Comparison of ENCODE assay signal across 9 cellular contexts in genomic region chr9:21993893-21994525, GRCh38. TPM values are rescaled to one million over a fixed set of nuclear protein-coding genes. Genes with fewer than 3 reads are reported as not detected.
DNase-seq lines count a peak whose midpoint lies in the region; ATAC-seq and TF ChIP-seq lines count a peak whose summit lies in the region.
"Had no signal": no experiment of that assay in that cellular context is flagged by ENCODE, and none has a peak within 500 bp of the region (broad histone marks: within the 10 kb centered on the region; RNA-seq: fewer than 3 reads in every experiment).

CDKN2A (minus strand) TSS chr9:21994392.

- H3K27me3 Mint-ChIP-seq in activated T-helper 1 cell treated with anti-CD3 and anti-CD28 coated beads, Interleukin-12 subunit alpha, Interleukin-12 subunit beta, Interleukin-2, Interleukin-4 antibody, amounts not matched to agents 30 ng/mL and 10 ng/mL and 1 ng/mL, durations not matched to agents 14 hours and 24 hours and 36 hours (ENCODE audit: insufficient read depth), result peaks cover 49% of the 10 kb centered on the region

- peaks cover 54% of the 10 kb centered on the region for H3K4me1 Mint-ChIP-seq in activated T-helper 1 cell treated with anti-CD3 and anti-CD28 coated beads, Interleukin-12 subunit alpha, Interleukin-12 subunit beta, Interleukin-2, Interleukin-4 antibody, amounts not matched to agents 30 ng/mL and 10 ng/mL and 1 ng/mL, durations not matched to agents 14 hours and 24 hours and 36 hours (ENCODE audit: low read depth)

- H3K27ac Mint-ChIP-seq in activated T-helper 1 cell treated with anti-CD3 and anti-CD28 coated beads, Interleukin-12 subunit alpha, Interleukin-12 subunit beta, Interleukin-2, Interleukin-4 antibody, amounts not matched to agents 30 ng/mL and 10 ng/mL and 1 ng/mL, durations not matched to agents 14 hours and 24 hours and 36 hours, result peak within 1 kb of the TSS; percentile 97

- peaks cover 7% of the 10 kb centered on the region for H3K9me3 Mint-ChIP-seq in activated T-helper 1 cell treated with anti-CD3 and anti-CD28 coated beads, Interleukin-12 subunit alpha, Interleukin-12 subunit beta, Interleukin-2, Interleukin-4 antibody, amounts not matched to agents 30 ng/mL and 10 ng/mL and 1 ng/mL, durations not matched to agents 14 hours and 24 hours and 36 hours

- no peak for DNase-seq in AG09319 (ENCODE audit: extremely low read depth, low read depth)
- peak; percentile 75 for DNase-seq in NCI-H774 (lab: John Stamatoyannopoulos, UW)
- peak; percentile 53 for DNase-seq in activated T-helper 1 cell treated with anti-CD3 and anti-CD28 coated beads, Interleukin-12 subunit alpha, Interleukin-12 subunit beta, Interleukin-2, Interleukin-4 antibody, amounts not matched to agents 30 ng/mL and 10 ng/mL and 1 ng/mL, durations not matched to agents 14 hours and 24 hours and 36 hours (ENCODE audit: low spot score)
- DNase-seq in glomerular endothelial cell (ENCODE audit: extremely low read depth, low read depth, low spot score), result no peak
- peak; percentile 83 for DNase-seq in posterior vena cava (ENCODE audit: low spot score)
- no peak for DNase-seq in SW 1271 (lab: John Stamatoyannopoulos, UW)

- H3K4me3 Mint-ChIP-seq in activated T-helper 1 cell treated with anti-CD3 and anti-CD28 coated beads, Interleukin-12 subunit alpha, Interleukin-12 subunit beta, Interleukin-2, Interleukin-4 antibody, amounts not matched to agents 30 ng/mL and 10 ng/mL and 1 ng/mL, durations not matched to agents 14 hours and 24 hours and 36 hours, result peak within 1 kb of the TSS; percentile 94

- peak; percentile 68 for TF ChIP-seq POLR2A in GM18526 (IDR thresholded peaks at IDR 0.05; ENCODE audit: extremely low read depth, insufficient read length)

- intact Hi-C loops in activated T-helper 1 cell treated with anti-CD3 and anti-CD28 coated beads, Interleukin-12 subunit alpha, Interleukin-12 subunit beta, Interleukin-2, Interleukin-4 antibody, amounts not matched to agents 30 ng/mL and 10 ng/mL and 1 ng/mL, durations not matched to agents 14 hours and 24 hours and 36 hours (cut with micrococcal nuclease), result loop anchor here (1.0 kb wide), 1 partner anchor 14 kb away; no protein-coding TSS in a partner anchor
- intact Hi-C loops in posterior vena cava (cut with DNase I), result loop anchor here (10.0 kb wide), 2 partner anchors 179 to 189 kb away; partner anchors contain the start of gene MTAP (in 1 of the 2)

- ATAC-seq in HG03025 (IDR thresholded peaks at IDR 0.05; ENCODE audit: low FRiP score, unreplicated experiment), result peak; percentile 35
- ATAC-seq: K562 had no signal

- TF ChIP-seq CTCF in AG09319 (IDR thresholded peaks at IDR 0.05; ENCODE audit: low read depth, low read length), result peak; percentile 9; the same call in 1 of the 2 replicates

- peaks cover 31% of the 10 kb centered on the region for H3K36me3 Mint-ChIP-seq in activated T-helper 1 cell treated with anti-CD3 and anti-CD28 coated beads, Interleukin-12 subunit alpha, Interleukin-12 subunit beta, Interleukin-2, Interleukin-4 antibody, amounts not matched to agents 30 ng/mL and 10 ng/mL and 1 ng/mL, durations not matched to agents 14 hours and 24 hours and 36 hours (ENCODE audit: low read depth)

RNA-seq across cellular contexts. Expression of gene CDKN2A, which starts in this region (rescaled TPM):
- 5.0 and 5.4 TPM in 2 replicates for total RNA-seq in activated T-helper 1 cell treated with anti-CD3 and anti-CD28 coated beads, Interleukin-12 subunit alpha, Interleukin-12 subunit beta, Interleukin-2, Interleukin-4 antibody, amounts not matched to agents 30 ng/mL and 10 ng/mL and 1 ng/mL, durations not matched to agents 14 hours and 24 hours and 36 hours
- total RNA-seq in glomerular endothelial cell, result 54.6 and 98.4 TPM in 2 replicates
- 1 to 10 TPM in 1 of 2 donors, under 1 TPM in 1; 0.81 to 1.4 TPM for total RNA-seq in posterior vena cava
- total RNA-seq: K562 had no signal

Comparison
In these comparisons a context has a peak if more than half of its experiments do, and no peak if none do; other contexts are left out.
1. DNase-seq: peak in NCI-H774 (single experiment), activated T-helper 1 cell treated with anti-CD3 and anti-CD28 coated beads, Interleukin-12 subunit alpha, Interleukin-12 subunit beta, Interleukin-2, Interleukin-4 antibody, amounts not matched to agents 30 ng/mL and 10 ng/mL and 1 ng/mL, durations not matched to agents 14 hours and 24 hours and 36 hours (single experiment) and posterior vena cava (single experiment); none in AG09319 (single experiment), glomerular endothelial cell (single experiment) and SW 1271 (0 of 2).